Comparison of ENCODE assay signal across 8 cellular contexts in the genomic region with DNA sequence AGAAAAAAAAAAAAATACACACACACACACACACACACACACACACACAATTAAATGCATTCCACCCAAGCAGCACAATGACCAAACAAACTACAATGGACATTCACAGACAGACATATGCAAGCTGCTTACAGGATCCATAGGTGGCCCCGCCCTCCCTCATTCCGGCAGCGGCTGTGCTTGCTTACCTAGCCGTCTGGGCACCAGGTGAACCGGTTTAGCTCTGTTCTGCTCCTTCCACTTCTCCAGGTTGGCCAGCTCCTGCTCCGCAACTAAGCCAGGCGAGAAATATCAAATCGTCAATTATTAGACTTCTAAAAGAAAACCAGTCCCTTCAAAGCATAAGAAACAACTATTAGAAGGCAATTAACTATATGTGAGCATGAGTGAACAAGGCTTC. TPM values are rescaled to one million over a fixed set of nuclear protein-coding genes. Genes with fewer than 3 reads are reported as not detected.
DNase-seq lines count a peak whose midpoint lies in the region; ATAC-seq and TF ChIP-seq lines count a peak whose summit lies in the region.
"Had no signal": no experiment of that assay in that cellular context is flagged by ENCODE, and none has a peak within 500 bp of the region (broad histone marks: within the 10 kb centered on the region; RNA-seq: fewer than 3 reads in every experiment).

No MANE protein-coding gene starts in this region.

- H3K79me2 ChIP-seq in OCI-LY7 (ENCODE audit: insufficient read depth, low read depth, low read length) = no peaks in the 10 kb centered on the region

- POLR2A ChIA-PET in HEK293 (lab: Yijun Ruan, JAX) = no interaction called here
- POLR2A ChIA-PET in OCI-LY7 (lab: Charles Lee) = interaction anchor here (0.7 kb wide), 1 partner anchor 45 kb away, joined by 6 read pairs; no protein-coding TSS in a partner anchor

- 29 to 78% (median 44%) methylated on average over 8 of the region's 8 CpGs for WGBS in stomach, 5 donors

- no peaks in the 10 kb centered on the region for H3K27me3 ChIP-seq in stomach

- H3K36me3 ChIP-seq in HEK293 (ENCODE audit: control insufficient read depth in 2 of 2, insufficient read depth in 1 of 2, low read length in 2 of 2) (no peaks in the 10 kb centered on the region), OCI-LY7 (ENCODE audit: insufficient read depth, low read length) (no peaks in the 10 kb centered on the region), stomach (peaks cover 0 to 22% (median 4%) of the 10 kb centered on the region in 4 donors)

- BruUV-seq in OCI-LY7 (replicated peaks; lab: Mats Ljungman, UMichigan) = no TSS peak

- intact Hi-C loops in OCI-LY7 (cut with micrococcal nuclease; ENCODE audit: unreplicated experiment) (loop anchor here (5.0 kb wide), 2 partner anchors 372 to 833 kb away; no protein-coding TSS in a partner anchor), stomach (cut with DNase I; ENCODE audit: low total_unique reads) (no loop called here)

- no peak overlapping the region for H3K4me2 ChIP-seq in OCI-LY7 (ENCODE audit: low read length)
- H3K4me2 ChIP-seq: SK-N-SH had no signal

- H3K4me3 ChIP-seq in HEK293 (ENCODE audit: low read depth, low read length) = no peak overlapping the region
- H3K4me3 ChIP-seq in OCI-LY7 (ENCODE audit: low read depth, low read length, poor library complexity, severe bottlenecking) = no peak overlapping the region
- H3K4me3 ChIP-seq in stomach = no peak overlapping the region

- peak overlapping the region; percentile 80; the same call in 1 of the 2 replicates for H2AFZ ChIP-seq in OCI-LY7 (ENCODE audit: low read length)

- H3K9me2 ChIP-seq in OCI-LY7 (ENCODE audit: insufficient read depth, low read length) = no peaks in the 10 kb centered on the region
- H3K9me2 ChIP-seq: SK-N-SH had no signal

- no peaks in the 10 kb centered on the region for H4K20me1 ChIP-seq in OCI-LY7 (ENCODE audit: insufficient read depth, low read length)

- no peak for DNase-seq in OCI-LY7 (ENCODE audit: low spot score)
- peak; percentile 53 for DNase-seq in iPS-NIHi11 (ENCODE audit: low spot score)
- DNase-seq in stomach = peak; percentile 91
- DNase-seq in GF-D8 (lab: John Stamatoyannopoulos, UW) = no peak

- CTCF ChIA-PET in HEK293 (lab: Yijun Ruan, JAX) = interaction anchor here (0.5 to 3.0 kb wide), 16 partner anchors 8 to 1390 kb away, joined by 3 to 27 read pairs (median 4); no protein-coding TSS in a partner anchor
- CTCF ChIA-PET in OCI-LY7 (lab: Charles Lee; ENCODE audit: unreplicated experiment) = interaction anchor here (0.5 kb wide), 1 partner anchor 160 kb away, joined by 3 read pairs; no protein-coding TSS in a partner anchor

- H3K4me1 ChIP-seq in HEK293 (ENCODE audit: control insufficient read depth, insufficient read depth, low read length) = no peaks in the 10 kb centered on the region
- no peaks in the 10 kb centered on the region for H3K4me1 ChIP-seq in OCI-LY7 (ENCODE audit: insufficient read depth, low read length, poor library complexity, severe bottlenecking)
- H3K4me1 ChIP-seq in stomach = peaks cover 14 to 32% (median 26%) of the 10 kb centered on the region in 4 donors

- TF ChIP-seq CTCF in HEK293 (tag by site-specific recombination; IDR thresholded peaks at IDR 0.05) (no peak), OCI-LY7 (conservative IDR thresholded peaks at IDR 0.05; ENCODE audit: low read length) (no peak), stomach (IDR thresholded peaks at IDR 0.05) (no peak)

- TF ChIP-seq EP300 in stomach (IDR thresholded peaks at IDR 0.05) = no peak

- ATAC-seq in HG03159 (IDR thresholded peaks at IDR 0.05; ENCODE audit: unreplicated experiment) (no peak), GM19455 (IDR thresholded peaks at IDR 0.05; ENCODE audit: unreplicated experiment) (no peak)

- H3K27ac ChIP-seq in HEK293 (ENCODE audit: extremely low read depth, low read depth, low read length) (no peak overlapping the region), OCI-LY7 (ENCODE audit: low read depth, low read length, poor library complexity, severe bottlenecking) (no peak overlapping the region), stomach (peak overlapping the region; percentile 50 to 73 (median 61))

- H3K9me3 ChIP-seq in HEK293 (ENCODE audit: control insufficient read depth, insufficient read depth, low read depth, low read length) (no peaks in the 10 kb centered on the region), OCI-LY7 (ENCODE audit: low read length) (no peaks in the 10 kb centered on the region), stomach (no peaks in the 10 kb centered on the region)
- H3K9me3 ChIP-seq: SK-N-SH had no signal

- no peak for TF ChIP-seq POLR2A in stomach (IDR thresholded peaks at IDR 0.05)

TF ChIP-seq in HEK293, 187 proteins besides CTCF, POLR2A, EP300 and RAD21:
- TF ChIP-seq ZNF571 (tag by site-specific recombination; IDR thresholded peaks at IDR 0.05) = no peak
- TF ChIP-seq, protein P1, sequence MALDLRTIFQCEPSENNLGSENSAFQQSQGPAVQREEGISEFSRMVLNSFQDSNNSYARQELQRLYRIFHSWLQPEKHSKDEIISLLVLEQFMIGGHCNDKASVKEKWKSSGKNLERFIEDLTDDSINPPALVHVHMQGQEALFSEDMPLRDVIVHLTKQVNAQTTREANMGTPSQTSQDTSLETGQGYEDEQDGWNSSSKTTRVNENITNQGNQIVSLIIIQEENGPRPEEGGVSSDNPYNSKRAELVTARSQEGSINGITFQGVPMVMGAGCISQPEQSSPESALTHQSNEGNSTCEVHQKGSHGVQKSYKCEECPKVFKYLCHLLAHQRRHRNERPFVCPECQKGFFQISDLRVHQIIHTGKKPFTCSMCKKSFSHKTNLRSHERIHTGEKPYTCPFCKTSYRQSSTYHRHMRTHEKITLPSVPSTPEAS (tag by site-specific recombination; IDR thresholded peaks at IDR 0.05) = peak; percentile 47; the same call in 1 of the 2 replicates

RNA-seq across cellular contexts. Expression of a gene that starts 23.1 kb away (rescaled TPM):
- 0.10 and 2.1 TPM in 2 replicates for total RNA-seq in OCI-LY7 (2014; rRNA removed; shearing (Covaris generic))
- total RNA-seq in OCI-LY7 (2022) (0.49 TPM in 1 of 2 replicates, not detected in the other), stomach (100 to 1,000 TPM in 1 of 5 donors, 10 to 100 TPM in 1, 1 to 10 TPM in 2, not detected in 1; 3.8 to 115 (median 12.8) TPM)
- 1 to 10 TPM; 3.5 to 5.2 (median 4.2) TPM for polyA plus RNA-seq in stomach

RNA-seq across cellular contexts. Expression of a gene that starts 54.5 kb away (rescaled TPM):
- 0.57 and 2.2 TPM in 2 replicates for total RNA-seq in OCI-LY7 (2014; rRNA removed; shearing (Covaris generic))
- total RNA-seq in OCI-LY7 (2022) (not detected in 2 replicates), stomach (10 to 100 TPM in 1 of 5 donors, 1 to 10 TPM in 4; 4.5 to 16.3 (median 5.8) TPM)
- 10 to 100 TPM; 12.4 to 19.3 (median 12.4) TPM for polyA plus RNA-seq in stomach

Comparison
In these comparisons a context has a peak if more than half of its experiments do, and no peak if none do; other contexts are left out.
1. H3K27ac ChIP-seq: peak in stomach (5 of 5); none in HEK293 (single experiment) and OCI-LY7 (single experiment).
2. DNase-seq: peak in iPS-NIHi11 (single experiment) and stomach (single experiment); none in OCI-LY7 (single experiment) and GF-D8 (single experiment).